ENCODE assay signal across 22 cellular contexts in the genomic region with DNA sequence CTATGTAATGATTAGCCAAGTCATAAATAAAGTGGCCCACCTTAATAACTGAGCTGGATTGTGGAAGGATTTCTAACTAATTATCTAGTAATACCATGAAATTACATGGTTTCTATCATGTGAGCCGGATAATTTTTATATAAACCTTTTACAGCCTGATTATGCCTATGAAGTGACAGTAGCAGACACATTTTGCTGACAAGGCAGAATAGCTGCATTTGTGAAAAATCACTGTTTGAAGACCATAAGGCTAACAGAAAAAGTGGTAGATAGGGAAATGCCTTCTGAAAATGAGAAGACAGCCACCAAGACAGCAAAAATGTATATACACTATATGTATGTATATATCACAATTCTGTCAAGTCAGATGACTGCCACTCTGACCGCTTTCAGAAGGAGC. TPM values are rescaled to one million over a fixed set of nuclear protein-coding genes. Genes with fewer than 3 reads are reported as not detected.
A peak's percentile ranks its signal among the peaks of the same experiment; 100 is the strongest.
DNase-seq lines count a peak whose midpoint lies in the region; ATAC-seq, FAIRE-seq and TF ChIP-seq lines count a peak whose summit lies in the region.
"Had no signal": no experiment of that assay in that cellular context is flagged by ENCODE, and none has a peak within 500 bp of the region (broad histone marks: within the 10 kb centered on the region; RNA-seq: fewer than 3 reads in every experiment).

No MANE protein-coding gene starts in this region.

- no peak overlapping the region for H2BK120ac ChIP-seq in IMR-90 (ENCODE audit: low read depth, low read length)
- H2BK120ac ChIP-seq in H1 (replicated peaks; ENCODE audit: low read depth, low read length): no peak overlapping the region

- no peaks in the 10 kb centered on the region for H3K27me3 Mint-ChIP-seq in stimulated activated naive CD8-positive, alpha-beta T cell treated with anti-CD3 and anti-CD28 coated beads, Interleukin-15, amount 100 ng/mL, for 72 hours
- H3K27me3 Mint-ChIP-seq: B cell; CD4-positive, CD25-positive, alpha-beta regulatory T cell had no signal

- H3K27me3 ChIP-seq in IMR-90 (ENCODE audit: control insufficient read depth, insufficient read depth, low read length) (no peaks in the 10 kb centered on the region), H1 (replicated peaks in 1 of 4; ENCODE audit: control insufficient read depth in 3 of 4, extremely low read depth in 1 of 4, insufficient read depth in 3 of 4, low read length in 3 of 4) (no peaks in the 10 kb centered on the region)
- H3K27me3 ChIP-seq: BLaER1 had no signal

- no peak overlapping the region for H3K27ac Mint-ChIP-seq in stimulated activated naive CD8-positive, alpha-beta T cell treated with anti-CD3 and anti-CD28 coated beads, Interleukin-15, amount 100 ng/mL, for 72 hours
- H3K27ac Mint-ChIP-seq: B cell; CD4-positive, CD25-positive, alpha-beta regulatory T cell; CD8-positive, alpha-beta T cell; GM23338 had no signal

- H4K8ac ChIP-seq in IMR-90 (ENCODE audit: low read depth in 2 of 2, low read length in 2 of 2): no peak overlapping the region
- H4K8ac ChIP-seq in H1 (ENCODE audit: extremely low read depth, insufficient read depth, low read length): no peak overlapping the region

- H2AK9ac ChIP-seq in IMR-90 (replicated peaks; ENCODE audit: low read depth, low read length, poor library complexity): no peak overlapping the region

- WGBS in IMR-90 (ENCODE audit: extremely low coverage in 2 of 2, insufficient read length in 1 of 2), 2 experiments: no CpG with 5 or more reads among the region's 2 CpGs
- 96% methylated on average over 2 of the region's 2 CpGs; no CpG with 5 or more reads in 1 of the 2 experiments for WGBS in H1 (ENCODE audit: extremely low coverage in 1 of 2, insufficient coverage in 1 of 2, insufficient read length in 1 of 2, insufficient replicate concordance in 2 of 2, low coverage in 1 of 2, low lambda C conversion rate in 2 of 2, missing lambda C conversion rate in 1 of 2), 2 experiments

- no peaks in the 10 kb centered on the region for H4K20me1 ChIP-seq in IMR-90 (ENCODE audit: insufficient read depth, low read length)
- no peaks in the 10 kb centered on the region for H4K20me1 ChIP-seq in H1 (replicated peaks in 1 of 2; ENCODE audit: control insufficient read depth in 1 of 2, insufficient read depth in 2 of 2, low read length in 2 of 2)
- H4K20me1 ChIP-seq: BLaER1 had no signal

- TF ChIP-seq RAD21 in IMR-90 (IDR thresholded peaks at IDR 0.05; ENCODE audit: low read length) (no peak), H1 (IDR thresholded peaks at IDR 0.05 in 1 of 2, conservative IDR thresholded peaks at IDR 0.05 in 1 of 2; ENCODE audit: low read depth in 2 of 2, low read length in 2 of 2) (no peak)

- POLR2A ChIA-PET in IMR-90 (lab: Charles Lee; ENCODE audit: unreplicated experiment): no interaction called here
- POLR2A ChIA-PET in H1 (lab: Charles Lee; ENCODE audit: partially characterized antibody): no interaction called here

- no peaks in the 10 kb centered on the region for H3K4me1 Mint-ChIP-seq in stimulated activated naive CD8-positive, alpha-beta T cell treated with anti-CD3 and anti-CD28 coated beads, Interleukin-15, amount 100 ng/mL, for 72 hours
- H3K4me1 Mint-ChIP-seq: B cell; CD4-positive, CD25-positive, alpha-beta regulatory T cell; GM23338 had no signal

- no peak overlapping the region for H4K5ac ChIP-seq in IMR-90 (ENCODE audit: low read depth, low read length)
- no peak overlapping the region for H4K5ac ChIP-seq in H1 (ENCODE audit: insufficient read length, low read depth, low read length)

- no TSS peak for BruUV-seq in IMR-90 (replicated peaks; lab: Mats Ljungman, UMichigan)

- H3K56ac ChIP-seq in IMR-90 (ENCODE audit: extremely low read depth, insufficient read depth, low read length): no peak overlapping the region
- H3K56ac ChIP-seq in H1 (replicated peaks; ENCODE audit: insufficient read length, low read depth, low read length): no peak overlapping the region

- dilution Hi-C loops in IMR-90 (cut with HindIII; ENCODE audit: low sequenced_read_pairs, unreplicated experiment): no loop called here

- H3K4me2 ChIP-seq in IMR-90 (ENCODE audit: low read depth, low read length) (no peak overlapping the region), H1 (ENCODE audit: insufficient read depth in 1 of 2, low read depth in 2 of 2, low read length in 2 of 2) (no peak overlapping the region)
- H3K4me2 ChIP-seq: BLaER1, GM23338 had no signal

- no peak overlapping the region for H2AFZ ChIP-seq in IMR-90 (replicated peaks; ENCODE audit: low read length, poor library complexity)
- H2AFZ ChIP-seq in H1 (ENCODE audit: low read length): no peak overlapping the region
- H2AFZ ChIP-seq: GM23338 had no signal

- no peak for ATAC-seq in IMR-90 (ENCODE audit: low read depth)
- ATAC-seq in stimulated activated naive CD8-positive, alpha-beta T cell treated with anti-CD3 and anti-CD28 coated beads, Interleukin-15, amount 100 ng/mL, for 72 hours: no peak
- ATAC-seq: CD8-positive, alpha-beta T cell; GM23338 had no signal

- H3K18ac ChIP-seq in IMR-90 (ENCODE audit: low read depth, low read length) (no peak overlapping the region), H1 (ENCODE audit: extremely low read depth, low read length) (no peak overlapping the region)

- no peaks in the 10 kb centered on the region for H3K9me1 ChIP-seq in IMR-90 (ENCODE audit: insufficient read depth, low read length)

- H3K79me2 ChIP-seq in H1 (ENCODE audit: control insufficient read depth in 1 of 2, insufficient read depth in 2 of 2, low read length in 2 of 2): no peaks in the 10 kb centered on the region

- FAIRE-seq in H1 (lab: Jason Lieb, UNC): no peak
- FAIRE-seq: D721Med, GM12891, GM18507, H54 had no signal

- no peak for TF ChIP-seq EP300 in H1 (IDR thresholded peaks at IDR 0.05; ENCODE audit: borderline replicate concordance in 1 of 2, low read depth in 2 of 2, low read length in 2 of 2)

- H2BK12ac ChIP-seq in H1 (ENCODE audit: low read depth, low read length): no peak overlapping the region

- in situ Hi-C loops in IMR-90 (cut with MboI; ENCODE audit: low sequenced_read_pairs): no loop called here

- H2BK5ac ChIP-seq in IMR-90 (ENCODE audit: low read depth, low read length, poor library complexity, severe bottlenecking): no peak overlapping the region
- H2BK5ac ChIP-seq in H1 (ENCODE audit: low read depth, low read length): no peak overlapping the region

- no peaks in the 10 kb centered on the region for H3K23me2 ChIP-seq in H1 (ENCODE audit: low read depth, low read length)

- H3K4ac ChIP-seq in IMR-90 (ENCODE audit: low read depth, low read length) (no peak overlapping the region), H1 (replicated peaks; ENCODE audit: insufficient read length, low read depth, low read length) (no peak overlapping the region)

- H3K27ac ChIP-seq in IMR-90 (ENCODE audit: insufficient read depth, low read length) (no peak overlapping the region), H1 (ENCODE audit: low read depth, low read length) (no peak overlapping the region)
- H3K27ac ChIP-seq: BLaER1, C4-2B had no signal

- no peak overlapping the region for H2BK15ac ChIP-seq in IMR-90 (ENCODE audit: low read depth, low read length)
- no peak overlapping the region for H2BK15ac ChIP-seq in H1 (ENCODE audit: low read length)

- TF ChIP-seq CTCF in IMR-90 (conservative IDR thresholded peaks at IDR 0.05; ENCODE audit: low read depth, low read length): no peak
- TF ChIP-seq CTCF in H1 (IDR thresholded peaks at IDR 0.05; ENCODE audit: control extremely low read depth in 1 of 3, insufficient read depth in 1 of 3, low read depth in 1 of 3, low read length in 3 of 3): no peak

- DNase-seq in IMR-90 (no peak), RPMI8226 (peak; percentile 30), H1 (ENCODE audit: low read depth in 1 of 2, low spot score in 2 of 2) (no peak), DMS153 treated with DMSO at 0.1 percent for 48 hours (lab: John Stamatoyannopoulos, UW; ENCODE audit: unreplicated experiment) (no peak)
- no peak for DNase-seq in stimulated activated CD4-positive, alpha-beta T cell treated with anti-CD3 and anti-CD28 coated beads, Interleukin-15, amount 100 ng/mL, for 24 hours
- no peak for DNase-seq in stimulated activated naive CD8-positive, alpha-beta T cell treated with anti-CD3 and anti-CD28 coated beads, Interleukin-15, amount 100 ng/mL, for 72 hours
- DNase-seq: Caco-2; CD4-positive, CD25-positive, alpha-beta regulatory T cell; CD8-positive, alpha-beta T cell; DMS 273 treated with DMSO at 0.1 percent for 48 hours; DMS53; DMS79 treated with DMSO at 0.1 percent for 48 hours; GF-D8 had no signal

- CTCF ChIA-PET in IMR-90 (lab: Yijun Ruan, JAX): no interaction called here
- CTCF ChIA-PET in H1 (lab: Charles Lee; ENCODE audit: partially characterized antibody): interaction anchor here (0.5 kb wide), 1 partner anchor 12 kb away, joined by 3 read pairs; no protein-coding TSS in a partner anchor

- H4K91ac ChIP-seq in IMR-90 (ENCODE audit: insufficient read depth, low read depth, low read length): no peak overlapping the region
- H4K91ac ChIP-seq in H1 (replicated peaks; ENCODE audit: insufficient read length, low read length): no peak overlapping the region

- H3K79me1 ChIP-seq in IMR-90 (ENCODE audit: low read depth in 1 of 2, low read length in 2 of 2) (no peaks in the 10 kb centered on the region), H1 (ENCODE audit: low read depth, low read length) (no peaks in the 10 kb centered on the region)

- no peak overlapping the region for H3K14ac ChIP-seq in IMR-90 (replicated peaks; ENCODE audit: low read depth, low read length)
- no peak overlapping the region for H3K14ac ChIP-seq in H1 (ENCODE audit: insufficient read length)

- no peaks in the 10 kb centered on the region for H3K36me3 ChIP-seq in IMR-90 (ENCODE audit: control insufficient read depth, insufficient read depth, low read length)
- no peaks in the 10 kb centered on the region for H3K36me3 ChIP-seq in H1 (ENCODE audit: control insufficient read depth in 2 of 4, insufficient read depth in 4 of 4, low read length in 3 of 4)
- H3K36me3 ChIP-seq: BLaER1, HAP-1 had no signal

- no peak overlapping the region for H3K9ac ChIP-seq in IMR-90 (ENCODE audit: low read depth, low read length)
- H3K9ac ChIP-seq in H1 (replicated peaks in 1 of 4; ENCODE audit: extremely low read depth in 1 of 4, low read depth in 3 of 4, low read length in 3 of 4): no peak overlapping the region
- H3K9ac ChIP-seq: BLaER1 had no signal

- no peak overlapping the region for H2AK5ac ChIP-seq in IMR-90 (ENCODE audit: low read depth, low read length)
- no peak overlapping the region for H2AK5ac ChIP-seq in H1 (ENCODE audit: low read depth, low read length)

- H3K9me3 ChIP-seq in IMR-90 (ENCODE audit: control insufficient read depth, insufficient read depth, low read length) (no peaks in the 10 kb centered on the region), H1 (ENCODE audit: insufficient read depth in 2 of 2, low read depth in 1 of 2, low read length in 1 of 2) (no peaks in the 10 kb centered on the region)
- H3K9me3 ChIP-seq: BLaER1, Caco-2, HAP-1 had no signal

- H3K23ac ChIP-seq in IMR-90 (ENCODE audit: low read depth, low read length): no peak overlapping the region
- no peak overlapping the region for H3K23ac ChIP-seq in H1 (ENCODE audit: insufficient read length)

- no peak overlapping the region for H3K4me3 ChIP-seq in IMR-90 (ENCODE audit: insufficient read depth, low read depth, low read length)
- H3K4me3 ChIP-seq in H1 (ENCODE audit: extremely low read depth in 1 of 4, insufficient read depth in 2 of 4, low read depth in 3 of 4, low read length in 4 of 4): no peak overlapping the region
- H3K4me3 ChIP-seq: BLaER1, GM23338, HAP-1 had no signal

- intact Hi-C loops in IMR-90 (cut with micrococcal nuclease): no loop called here

- H3K9me3 Mint-ChIP-seq in stimulated activated naive CD8-positive, alpha-beta T cell treated with anti-CD3 and anti-CD28 coated beads, Interleukin-15, amount 100 ng/mL, for 72 hours: no peaks in the 10 kb centered on the region
- H3K9me3 Mint-ChIP-seq: GM23338 had no signal

- H3K4me3 Mint-ChIP-seq in stimulated activated naive CD8-positive, alpha-beta T cell treated with anti-CD3 and anti-CD28 coated beads, Interleukin-15, amount 100 ng/mL, for 72 hours: no peak overlapping the region
- H3K4me3 Mint-ChIP-seq: B cell; CD4-positive, CD25-positive, alpha-beta regulatory T cell; CD8-positive, alpha-beta T cell; GM23338 had no signal

- H2BK20ac ChIP-seq in IMR-90 (ENCODE audit: low read depth, low read length): no peak overlapping the region
- no peak overlapping the region for H2BK20ac ChIP-seq in H1 (ENCODE audit: low read length)

- H3K4me1 ChIP-seq in IMR-90 (ENCODE audit: control insufficient read depth, insufficient read depth, low read length) (no peaks in the 10 kb centered on the region), H1 (replicated peaks in 1 of 4; ENCODE audit: control insufficient read depth in 3 of 4, insufficient read depth in 4 of 4, low read length in 3 of 4) (no peaks in the 10 kb centered on the region)
- H3K4me1 ChIP-seq: BLaER1, Caco-2, HAP-1 had no signal

- TF ChIP-seq POLR2A in IMR-90 (IDR thresholded peaks at IDR 0.05; ENCODE audit: low read depth, low read length) (no peak), H1 (IDR thresholded peaks at IDR 0.05; ENCODE audit: control extremely low read depth in 1 of 2, low read depth in 2 of 2, low read length in 2 of 2) (no peak)

RNA-seq across cellular contexts. Expression of a gene that starts 27.1 kb away (rescaled TPM):
- total RNA-seq in IMR-90 (2012; rRNA removed): under 0.01 TPM in 2 replicates
- polyA plus RNA-seq in IMR-90 (2012; rRNA removed) (0.03 TPM in 2 replicates), H1 (2011; rRNA removed) (0.27 and 0.42 TPM in 2 replicates)
- under 0.01 and 0.02 TPM in 2 replicates for polyA plus RNA-seq in IMR-90 (2012; cell fraction: cytosol; rRNA removed)
- 0.02 and 0.06 TPM in 2 replicates for polyA plus RNA-seq in IMR-90 (2012; cell fraction: nucleus; rRNA removed; ENCODE audit: low replicate concordance)
- 0.90 and 1.1 TPM in 2 replicates for total RNA-seq in H1 (2021; fragmentation: NEBNext Ultra II Directional; extraction: Animal tissue kit (Norgen Biotek cat#: 25700))
- 0.37 TPM for polyA plus RNA-seq in H1 (2011; cell fraction: cytosol; rRNA removed)
- polyA plus RNA-seq in H1 (2011; cell fraction: nucleus; rRNA removed): 0.73 TPM
- polyA plus RNA-seq in H1 (2012, experiment 1 of 2): 0.51 to 0.58 TPM (median 0.55 TPM) in 4 replicates
- 0.41 TPM for polyA plus RNA-seq in H1 (2012, experiment 2 of 2)
- 1.4 TPM for polyA plus RNA-seq in H1 (2013, experiment 1 of 2)
- polyA plus RNA-seq in H1 (2013, experiment 2 of 2): 1.3 TPM
- polyA minus RNA-seq in H1 (2011; rRNA and poly(A)+ RNA removed): 0.66 TPM in 2 replicates
- 0.59 TPM for polyA minus RNA-seq in H1 (2011; cell fraction: cytosol; rRNA and poly(A)+ RNA removed)
- 2.0 TPM for polyA minus RNA-seq in H1 (2011; cell fraction: nucleus; rRNA and poly(A)+ RNA removed)
- total RNA-seq: B cell; Caco-2; CD8-positive, alpha-beta T cell had no signal
- polyA plus RNA-seq: CD4-positive, CD25-positive, alpha-beta regulatory T cell had no signal
